ENCODE assay signal across 23 cellular contexts in the genomic region with DNA sequence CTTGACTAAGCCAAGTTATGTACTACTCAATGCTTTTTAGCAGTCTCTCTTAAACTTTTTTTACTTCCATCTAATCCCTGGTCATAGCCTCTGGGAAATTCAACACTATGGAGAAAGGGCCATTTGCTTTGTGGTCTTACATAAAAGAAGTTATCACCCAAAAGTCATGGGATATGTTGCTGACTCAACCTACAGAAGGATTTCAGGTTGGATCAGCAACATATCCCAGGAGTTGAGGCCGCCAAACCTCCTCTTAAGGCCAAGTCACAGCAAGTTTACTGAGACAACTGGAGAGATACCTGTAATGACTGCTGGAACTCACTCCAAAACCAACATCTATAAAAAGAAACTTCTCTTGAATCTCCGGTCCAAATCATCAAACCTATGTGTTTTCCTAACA.
DNase-seq lines count a peak whose midpoint lies in the region; ATAC-seq, FAIRE-seq and TF ChIP-seq lines count a peak whose summit lies in the region.
"Had no signal": no experiment of that assay in that cellular context is flagged by ENCODE, and none has a peak within 500 bp of the region (broad histone marks: within the 10 kb centered on the region; RNA-seq: fewer than 3 reads in every experiment).

No MANE protein-coding gene starts in this region.

- no peak overlapping the region for H3K4me3 ChIP-seq in BLaER1
- no peak overlapping the region for H3K4me3 ChIP-seq in PC-3 (ENCODE audit: low read length)
- H3K4me3 ChIP-seq in prostate gland = no peak overlapping the region
- H3K4me3 ChIP-seq in kidney (ENCODE audit: low read length in 2 of 2) = no peak overlapping the region
- no peak overlapping the region for H3K4me3 ChIP-seq in hepatocyte
- H3K4me3 ChIP-seq: breast epithelium, coronary artery, neural progenitor cell, SK-N-MC, upper lobe of left lung had no signal

- H3K9me3 ChIP-seq in BLaER1 (no peaks in the 10 kb centered on the region; the same call in 1 of the 2 replicates), PC-3 (ENCODE audit: low read length) (no peaks in the 10 kb centered on the region), prostate gland (no peaks in the 10 kb centered on the region), kidney (ENCODE audit: control insufficient read depth in 1 of 2, low read length in 2 of 2) (no peaks in the 10 kb centered on the region), hepatocyte (ENCODE audit: low read depth) (no peaks in the 10 kb centered on the region)
- H3K9me3 ChIP-seq: breast epithelium, upper lobe of left lung had no signal

- FAIRE-seq in kidney (lab: Jason Lieb, UNC) = no peak

- 35% methylated on average over 2 of the region's 2 CpGs for WGBS in prostate gland
- WGBS in hepatocyte (ENCODE audit: low lambda C conversion rate, missing lambda C conversion rate) = 82% methylated on average over 2 of the region's 2 CpGs

- POLR2A ChIA-PET in PC-3 (lab: Charles Lee; ENCODE audit: unreplicated experiment) = no interaction called here

- no peaks in the 10 kb centered on the region for H3F3A ChIP-seq in PC-3 (ENCODE audit: low read length, unreplicated experiment)

- no peaks in the 10 kb centered on the region for H3K79me2 ChIP-seq in PC-3 (ENCODE audit: low read length)
- H3K79me2 ChIP-seq in hepatocyte = no peaks in the 10 kb centered on the region

- H2AFZ ChIP-seq in PC-3 (ENCODE audit: low read length) (no peak overlapping the region), hepatocyte (no peak overlapping the region)
- H2AFZ ChIP-seq: neural progenitor cell had no signal

- no peak for TF ChIP-seq CTCF in PC-3 (conservative IDR thresholded peaks at IDR 0.05; ENCODE audit: low read depth, low read length)
- TF ChIP-seq CTCF in prostate gland (IDR thresholded peaks at IDR 0.05) = no peak
- TF ChIP-seq CTCF in kidney (IDR thresholded peaks at IDR 0.05; ENCODE audit: borderline replicate concordance, extremely low read depth, insufficient read depth) = no peak
- no peak for TF ChIP-seq CTCF in hepatocyte (IDR thresholded peaks at IDR 0.05; ENCODE audit: poor library complexity)

- H3K4me2 ChIP-seq in BLaER1 = peak overlapping the region; percentile 20
- H3K4me2 ChIP-seq in PC-3 (ENCODE audit: low read length) = peak overlapping the region; percentile 16
- no peak overlapping the region for H3K4me2 ChIP-seq in hepatocyte
- H3K4me2 ChIP-seq: neural progenitor cell had no signal

- intact Hi-C loops in PC-3 (cut with micrococcal nuclease) = loop anchor here (10.0 kb wide), 2 partner anchors 326 to 984 kb away; no protein-coding TSS in a partner anchor
- intact Hi-C loops in prostate gland (cut with DNase I) = loop anchor here (10.0 kb wide), 1 partner anchor 136 kb away; the partner anchor contains the start of gene IRS1
- intact Hi-C loops in kidney (cut with DNase I) = loop anchor here (10.0 kb wide), 1 partner anchor 136 kb away; the partner anchor contains the start of gene IRS1

- H3K27ac ChIP-seq in BLaER1 (no peak overlapping the region), PC-3 (ENCODE audit: low read length) (peak overlapping the region; percentile 78), epithelial cell of prostate (peak overlapping the region; percentile 26), prostate gland (peak overlapping the region; percentile 8 to 54), kidney (ENCODE audit: low read depth in 2 of 2, low read length in 2 of 2) (no peak overlapping the region), hepatocyte (no peak overlapping the region)
- H3K27ac ChIP-seq: coronary artery, neural progenitor cell, SK-N-MC had no signal

- H4K20me1 ChIP-seq in BLaER1 (no peaks in the 10 kb centered on the region), PC-3 (ENCODE audit: low read length) (no peaks in the 10 kb centered on the region), hepatocyte (ENCODE audit: insufficient read depth, poor library complexity, severe bottlenecking) (no peaks in the 10 kb centered on the region)

- DNase-seq in PC-3 = peak; percentile 73
- peak; percentile 36 for DNase-seq in epithelial cell of prostate (ENCODE audit: low read depth, low spot score)
- peak; percentile 76 for DNase-seq in prostate gland (ENCODE audit: low spot score)
- no peak for DNase-seq in DMS 273 treated with DMSO at 0.1 percent for 48 hours (lab: John Stamatoyannopoulos, UW)
- no peak for DNase-seq in kidney
- no peak for DNase-seq in hepatocyte (ENCODE audit: low spot score)
- DNase-seq: activated B cell treated with CpG ODN at 0.5 μM for 24 hours; activated CD4-positive, alpha-beta T cell treated with anti-CD3 and anti-CD28 coated beads, Interleukin-2, amount 50 U/mL, for 48 hours; activated naive CD8-positive, alpha-beta T cell treated with anti-CD3 and anti-CD28 coated beads, Interleukin-2, amount 10 ng/mL, durations not matched to agents 7 days and 5 days; CD4-positive, CD25-positive, alpha-beta regulatory T cell; endodermal cell; H7; head of caudate nucleus; NCI-H1417 treated with DMSO at 0.1 percent for 48 hours; stimulated activated CD4-positive, alpha-beta T cell treated with anti-CD3 and anti-CD28 coated beads, Interleukin-4, amount 100 ng/mL, for 1 hour; stimulated activated naive CD8-positive, alpha-beta T cell treated with anti-CD3 and anti-CD28 coated beads, Interleukin-15, amount 100 ng/mL, for 72 hours; upper lobe of left lung had no signal

- no peaks in the 10 kb centered on the region for H3K9me2 ChIP-seq in PC-3 (replicated peaks; ENCODE audit: low read length)
- no peaks in the 10 kb centered on the region for H3K9me2 ChIP-seq in hepatocyte (replicated peaks; ENCODE audit: insufficient read depth)

- H3K27me3 ChIP-seq in BLaER1 = no peaks in the 10 kb centered on the region
- H3K27me3 ChIP-seq in PC-3 (ENCODE audit: low read length) = no peaks in the 10 kb centered on the region
- H3K27me3 ChIP-seq in prostate gland (replicated peaks; ENCODE audit: insufficient read depth) = no peaks in the 10 kb centered on the region
- no peaks in the 10 kb centered on the region for H3K27me3 ChIP-seq in hepatocyte
- H3K27me3 ChIP-seq: breast epithelium, neural progenitor cell, upper lobe of left lung had no signal

- ATAC-seq in PC-3 = peak; percentile 48
- no peak for ATAC-seq in GM21717 (IDR thresholded peaks at IDR 0.05; ENCODE audit: unreplicated experiment)
- ATAC-seq: stimulated activated naive CD8-positive, alpha-beta T cell treated with anti-CD3 and anti-CD28 coated beads, Interleukin-15, amount 100 ng/mL, for 72 hours had no signal

- H3K9ac ChIP-seq in BLaER1 (no peak overlapping the region), PC-3 (ENCODE audit: low read length) (no peak overlapping the region), kidney (ENCODE audit: low read length in 2 of 2) (no peak overlapping the region)
- H3K9ac ChIP-seq: neural progenitor cell had no signal

- peaks cover 11% of the 10 kb centered on the region for H3K4me1 ChIP-seq in BLaER1
- peaks cover 44% of the 10 kb centered on the region for H3K4me1 ChIP-seq in PC-3 (ENCODE audit: insufficient read depth, low read length)
- peaks cover 7% of the 10 kb centered on the region for H3K4me1 ChIP-seq in prostate gland (replicated peaks)
- peaks cover 6 to 11% of the 10 kb centered on the region in 2 donors for H3K4me1 ChIP-seq in kidney (ENCODE audit: control insufficient read depth in 1 of 2, insufficient read depth in 1 of 2, low read depth in 1 of 2, low read length in 2 of 2)
- H3K4me1 ChIP-seq in hepatocyte (ENCODE audit: insufficient read depth) = peaks cover 7% of the 10 kb centered on the region
- H3K4me1 ChIP-seq: neural progenitor cell had no signal

- TF ChIP-seq POLR2A in prostate gland (IDR thresholded peaks at IDR 0.05) = no peak

- CTCF ChIA-PET in PC-3 (lab: Charles Lee) = no interaction called here

- BruUV-seq in PC-3 (replicated peaks; lab: Mats Ljungman, UMichigan) = no TSS peak

- H3K36me3 ChIP-seq in BLaER1 (no peaks in the 10 kb centered on the region), PC-3 (ENCODE audit: low read depth, low read length) (no peaks in the 10 kb centered on the region), prostate gland (no peaks in the 10 kb centered on the region), kidney (ENCODE audit: control insufficient read depth in 1 of 2, insufficient read depth in 2 of 2, low read length in 2 of 2) (no peaks in the 10 kb centered on the region), hepatocyte (replicated peaks; ENCODE audit: insufficient read depth, low read depth) (no peaks in the 10 kb centered on the region)
- H3K36me3 ChIP-seq: breast epithelium, neural progenitor cell, upper lobe of left lung had no signal

Comparison
In these comparisons a context has a peak if more than half of its experiments do, and no peak if none do; other contexts are left out.
1. H3K27ac ChIP-seq: peak in PC-3 (single experiment), epithelial cell of prostate (single experiment) and prostate gland (2 of 2); none in BLaER1 (single experiment), kidney (0 of 2) and hepatocyte (single experiment).
2. DNase-seq: peak in PC-3 (single experiment), epithelial cell of prostate (single experiment) and prostate gland (single experiment); none in DMS 273 treated with DMSO at 0.1 percent for 48 hours (single experiment), kidney (single experiment) and hepatocyte (single experiment).